Comparison of ENCODE assay signal across 23 cellular contexts in genomic region chr2:239790721-239791120, GRCh38.
"Had no signal": no experiment of that assay in that cellular context is flagged by ENCODE, and none has a peak within 500 bp of the region (broad histone marks: within the 10 kb centered on the region; RNA-seq: fewer than 3 reads in every experiment).

No MANE protein-coding gene starts in this region.

- H3K9me3 Mint-ChIP-seq: activated CD4-positive, alpha-beta T cell treated with anti-CD3 and anti-CD28 coated beads, Interleukin-2, amount 10 ng/mL, durations not matched to agents 7 days and 5 days; activated naive CD4-positive, alpha-beta T cell treated with anti-CD3 and anti-CD28 coated beads, Interleukin-2, amount 10 ng/mL, durations not matched to agents 7 days and 5 days had no signal

- ATAC-seq: activated CD8-positive, alpha-beta T cell treated with anti-CD3 and anti-CD28 coated beads, Interleukin-2, amount 10 ng/mL, durations not matched to agents 7 days and 5 days; activated naive CD8-positive, alpha-beta T cell treated with anti-CD3 and anti-CD28 coated beads, Interleukin-2, amount 50 U/mL, for 24 hours; esophagus mucosa; gastroesophageal sphincter; heart left ventricle; naive thymus-derived CD8-positive, alpha-beta T cell; pancreas; T-cell had no signal

- H3K36me3 Mint-ChIP-seq: activated naive CD4-positive, alpha-beta T cell treated with anti-CD3 and anti-CD28 coated beads, Interleukin-2, amount 10 ng/mL, durations not matched to agents 7 days and 5 days; immature natural killer cell; T-cell had no signal

- H3K4me3 ChIP-seq: gastroesophageal sphincter, heart left ventricle, pancreas, spleen, tibial nerve had no signal

- H3K4me1 Mint-ChIP-seq: activated CD4-positive, alpha-beta T cell treated with anti-CD3 and anti-CD28 coated beads, Interleukin-2, amount 10 ng/mL, durations not matched to agents 7 days and 5 days; activated naive CD4-positive, alpha-beta T cell treated with anti-CD3 and anti-CD28 coated beads, Interleukin-2, amount 10 ng/mL, durations not matched to agents 7 days and 5 days; activated naive CD8-positive, alpha-beta T cell treated with anti-CD3 and anti-CD28 coated beads, Interleukin-2, amount 50 U/mL, for 24 hours; immature natural killer cell; naive thymus-derived CD8-positive, alpha-beta T cell; T-cell had no signal

- H3K27ac ChIP-seq: gastroesophageal sphincter, heart left ventricle, pancreas, spleen, tibial nerve had no signal

- DNase-seq: activated CD4-positive, alpha-beta T cell treated with anti-CD3 and anti-CD28 coated beads, Interleukin-2, amount 10 ng/mL, durations not matched to agents 7 days and 5 days; activated CD8-positive, alpha-beta memory T cell treated with anti-CD3 and anti-CD28 coated beads, Interleukin-2, amount 50 U/mL, for 4 hours; activated CD8-positive, alpha-beta T cell treated with anti-CD3 and anti-CD28 coated beads, Interleukin-2, amount 10 ng/mL, durations not matched to agents 7 days and 5 days; activated effector memory CD4-positive, alpha-beta T cell treated with Interleukin-2 at 50 U/mL for 16 hours; activated naive CD8-positive, alpha-beta T cell treated with anti-CD3 and anti-CD28 coated beads, Interleukin-2, amount 50 U/mL, for 24 hours; activated T-cell treated with anti-CD3 and anti-CD28 coated beads, Interleukin-2, amount 50 U/mL, for 48 hours; cortex of kidney; effector CD8-positive, alpha-beta T cell; immature natural killer cell; mesendoderm; naive thymus-derived CD8-positive, alpha-beta T cell; pancreas; SK-N-SH; stimulated activated naive CD4-positive, alpha-beta T cell; substantia nigra; T-cell; T-helper 9 cell had no signal

- H3K27me3 ChIP-seq: gastroesophageal sphincter, pancreas, tibial nerve had no signal

- H3K4me3 Mint-ChIP-seq: activated CD4-positive, alpha-beta T cell treated with anti-CD3 and anti-CD28 coated beads, Interleukin-2, amount 10 ng/mL, durations not matched to agents 7 days and 5 days; activated CD8-positive, alpha-beta T cell treated with anti-CD3 and anti-CD28 coated beads, Interleukin-2, amount 10 ng/mL, durations not matched to agents 7 days and 5 days; activated naive CD4-positive, alpha-beta T cell treated with anti-CD3 and anti-CD28 coated beads, Interleukin-2, amount 10 ng/mL, durations not matched to agents 7 days and 5 days; activated naive CD8-positive, alpha-beta T cell treated with anti-CD3 and anti-CD28 coated beads, Interleukin-2, amount 50 U/mL, for 24 hours; immature natural killer cell; naive thymus-derived CD8-positive, alpha-beta T cell; T-cell had no signal

- H3K27ac Mint-ChIP-seq: activated CD4-positive, alpha-beta T cell treated with anti-CD3 and anti-CD28 coated beads, Interleukin-2, amount 10 ng/mL, durations not matched to agents 7 days and 5 days; activated CD8-positive, alpha-beta T cell treated with anti-CD3 and anti-CD28 coated beads, Interleukin-2, amount 10 ng/mL, durations not matched to agents 7 days and 5 days; activated naive CD4-positive, alpha-beta T cell treated with anti-CD3 and anti-CD28 coated beads, Interleukin-2, amount 10 ng/mL, durations not matched to agents 7 days and 5 days; activated naive CD8-positive, alpha-beta T cell treated with anti-CD3 and anti-CD28 coated beads, Interleukin-2, amount 50 U/mL, for 24 hours; immature natural killer cell; naive thymus-derived CD8-positive, alpha-beta T cell; T-cell had no signal

- H3K9me3 ChIP-seq: pancreas, SK-N-SH had no signal

- H3K36me3 ChIP-seq: gastroesophageal sphincter, heart left ventricle, pancreas, spleen, tibial nerve had no signal

- H3K4me1 ChIP-seq: heart left ventricle, pancreas had no signal

- H3K27me3 Mint-ChIP-seq: activated naive CD8-positive, alpha-beta T cell treated with anti-CD3 and anti-CD28 coated beads, Interleukin-2, amount 50 U/mL, for 24 hours; T-cell had no signal
